10 cellular contexts compared by ENCODE assay signal in the genomic region with DNA sequence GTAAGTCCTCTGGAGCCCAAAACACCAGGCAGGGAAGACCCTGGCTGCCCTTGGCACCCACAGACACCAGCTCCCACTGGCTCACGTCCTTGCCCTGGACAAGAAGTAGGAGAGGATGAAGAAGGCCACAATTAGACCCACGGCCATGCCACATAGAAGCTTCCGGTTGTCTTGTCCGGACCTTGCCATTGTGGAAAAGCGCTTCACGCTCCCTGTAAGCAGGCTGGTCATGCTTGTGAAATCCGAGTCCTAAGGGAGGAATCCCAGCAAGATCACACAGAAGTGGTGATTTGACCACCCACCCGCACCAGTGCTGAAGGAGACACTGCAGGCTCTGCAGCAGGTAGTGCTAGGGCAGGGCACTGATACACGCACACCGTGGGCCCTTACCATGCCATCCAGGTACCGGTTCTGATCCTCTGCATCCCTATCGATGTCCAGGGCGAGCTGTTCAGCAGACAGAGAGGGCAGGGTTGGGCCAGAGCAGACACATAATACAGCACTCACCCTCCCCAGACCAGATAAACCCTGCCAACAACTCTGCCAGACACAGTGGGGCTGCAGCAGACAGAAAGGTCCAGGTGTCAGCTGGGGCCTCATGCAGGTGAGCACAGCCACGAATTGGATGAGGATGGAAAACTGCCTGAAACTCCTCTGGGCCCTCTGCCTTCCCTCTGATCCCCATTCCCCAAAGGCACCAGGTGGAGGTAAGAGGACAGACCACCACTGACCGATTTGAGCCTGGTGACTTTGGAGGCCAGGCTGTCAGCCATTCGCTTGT. TPM values are rescaled to one million over a fixed set of nuclear protein-coding genes. Genes with fewer than 3 reads are reported as not detected.
DNase-seq lines count a peak whose midpoint lies in the region; ATAC-seq and TF ChIP-seq lines count a peak whose summit lies in the region.
"Had no signal": no experiment of that assay in that cellular context is flagged by ENCODE, and none has a peak within 500 bp of the region (broad histone marks: within the 10 kb centered on the region; RNA-seq: fewer than 3 reads in every experiment).

No MANE protein-coding gene starts in this region.

- H3K4me1 ChIP-seq in DOHH2 (ENCODE audit: control insufficient read depth, low read length) (peaks cover 25% of the 10 kb centered on the region), trophoblast cell (ENCODE audit: control insufficient read depth in 1 of 2, insufficient read depth in 2 of 2, low read length in 2 of 2) (peaks cover 19 to 26% of the 10 kb centered on the region in 2 experiments)

- H3K4me3 ChIP-seq in DOHH2 (ENCODE audit: low read length) (peak overlapping the region; percentile 100; the same call in 1 of the 2 replicates), SU-DHL-6 (ENCODE audit: insufficient read depth, low read length, poor library complexity, severe bottlenecking) (no peak overlapping the region), fibroblast of mammary gland (ENCODE audit: control insufficient read depth, low read depth, low read length) (peak overlapping the region; percentile 95), trophoblast cell (ENCODE audit: low read depth, low read length) (no peak overlapping the region)

- no peak overlapping the region for H2BK12ac ChIP-seq in trophoblast cell (ENCODE audit: low read length)

- no peak overlapping the region for H3K14ac ChIP-seq in trophoblast cell (ENCODE audit: low read length)

- H3K79me1 ChIP-seq in trophoblast cell (ENCODE audit: low read length): peaks cover 24% of the 10 kb centered on the region

- no peak for ATAC-seq in GM21528 (IDR thresholded peaks at IDR 0.05; ENCODE audit: low FRiP score, unreplicated experiment)

- no CpG with 5 or more reads among the region's 16 CpGs for WGBS in trophoblast cell (ENCODE audit: extremely low coverage, insufficient coverage, insufficient read length)

- no peaks in the 10 kb centered on the region for H3K9me3 ChIP-seq in DOHH2 (ENCODE audit: control insufficient read depth, insufficient read depth, low read length)
- H3K9me3 ChIP-seq in SU-DHL-6 (ENCODE audit: insufficient read depth, low read length): no peaks in the 10 kb centered on the region
- H3K9me3 ChIP-seq in trophoblast cell (ENCODE audit: insufficient read depth, low read depth, low read length): no peaks in the 10 kb centered on the region

- H2AK5ac ChIP-seq in trophoblast cell (ENCODE audit: low read length): no peak overlapping the region

- H3K36me3 ChIP-seq in DOHH2 (ENCODE audit: control insufficient read depth, low read length) (peaks cover 62% of the 10 kb centered on the region), SU-DHL-6 (ENCODE audit: low read length) (no peaks in the 10 kb centered on the region), trophoblast cell (ENCODE audit: control insufficient read depth in 1 of 2, insufficient read depth in 2 of 2, low read length in 2 of 2) (peaks cover 43 to 47% of the 10 kb centered on the region in 2 experiments)

- peak overlapping the region; percentile 44 for H3K4ac ChIP-seq in trophoblast cell (ENCODE audit: low read depth, low read length)

- H2AFZ ChIP-seq in SU-DHL-6 (ENCODE audit: low read depth, low read length, severe bottlenecking): no peak overlapping the region
- no peak overlapping the region for H2AFZ ChIP-seq in trophoblast cell (ENCODE audit: insufficient read depth, low read length, poor library complexity)

- H3F3A ChIP-seq in DOHH2 (ENCODE audit: control insufficient read depth, insufficient read depth) (peaks cover 8% of the 10 kb centered on the region), SU-DHL-6 (ENCODE audit: insufficient read depth) (peaks cover 9% of the 10 kb centered on the region)

- H3K9me2 ChIP-seq in DOHH2 (replicated peaks; ENCODE audit: control insufficient read depth, low read length) (no peaks in the 10 kb centered on the region), SU-DHL-6 (replicated peaks; ENCODE audit: insufficient read depth, low read length) (no peaks in the 10 kb centered on the region)

- H3K79me2 ChIP-seq in DOHH2 (ENCODE audit: control insufficient read depth, low read length) (peaks cover 54% of the 10 kb centered on the region), SU-DHL-6 (ENCODE audit: insufficient read depth, low read length) (peaks cover 28% of the 10 kb centered on the region), trophoblast cell (ENCODE audit: control insufficient read depth, insufficient read depth, low read length, poor library complexity) (peaks cover 34% of the 10 kb centered on the region)

- H3K4me2 ChIP-seq in DOHH2 (ENCODE audit: low read length) (peak overlapping the region; percentile 98), SU-DHL-6 (ENCODE audit: low read depth, low read length, poor library complexity, severe bottlenecking) (peak overlapping the region; percentile 75), trophoblast cell (ENCODE audit: low read length) (no peak overlapping the region)

- peak overlapping the region; percentile 15 for H3K18ac ChIP-seq in trophoblast cell (ENCODE audit: low read length)

- no peak overlapping the region for H4K12ac ChIP-seq in trophoblast cell (ENCODE audit: low read depth, low read length)

- TF ChIP-seq CTCF in DOHH2 (IDR thresholded peaks at IDR 0.05; ENCODE audit: low read depth, low read length, poor library complexity, severe bottlenecking): no peak
- no peak for TF ChIP-seq CTCF in SU-DHL-6 (IDR thresholded peaks at IDR 0.05; ENCODE audit: insufficient read depth, low read length, poor library complexity, severe bottlenecking)
- no peak for TF ChIP-seq CTCF in fibroblast of mammary gland (conservative IDR thresholded peaks at IDR 0.05; ENCODE audit: control insufficient read depth, insufficient read depth, low read depth, low read length)

- 0 out of 2 replicates have a peak overlapping the region, but pooled peaks have one; percentile 80 for H3K9ac ChIP-seq in SU-DHL-6 (ENCODE audit: low read length)
- H3K9ac ChIP-seq in trophoblast cell (ENCODE audit: low read length): no peak overlapping the region

- H4K91ac ChIP-seq in trophoblast cell (ENCODE audit: low read depth, low read length): no peak overlapping the region

- H3K27ac ChIP-seq in DOHH2 (ENCODE audit: low read depth, low read length) (no peak overlapping the region), SU-DHL-6 (ENCODE audit: low read depth, low read length) (no peak overlapping the region), trophoblast cell (ENCODE audit: low read depth, low read length) (no peak overlapping the region)

- H3K27me3 ChIP-seq in DOHH2 (ENCODE audit: control insufficient read depth, low read length) (no peaks in the 10 kb centered on the region), SU-DHL-6 (ENCODE audit: low read length) (no peaks in the 10 kb centered on the region), trophoblast cell (ENCODE audit: insufficient read depth, low read length) (no peaks in the 10 kb centered on the region)

- no peak overlapping the region for H4K8ac ChIP-seq in trophoblast cell (ENCODE audit: low read depth, low read length)

- no peak overlapping the region for H2BK120ac ChIP-seq in trophoblast cell (ENCODE audit: insufficient read depth, low read length, poor library complexity)

- no peak overlapping the region for H3K23ac ChIP-seq in trophoblast cell (ENCODE audit: low read length)

- H2BK5ac ChIP-seq in trophoblast cell (ENCODE audit: low read depth, low read length, poor library complexity): no peak overlapping the region

- H4K20me1 ChIP-seq in DOHH2 (ENCODE audit: control insufficient read depth, insufficient read depth, low read depth, low read length): peaks cover 15% of the 10 kb centered on the region
- H4K20me1 ChIP-seq in SU-DHL-6 (ENCODE audit: low read depth, low read length): no peaks in the 10 kb centered on the region; the same call in 1 of the 2 replicates

- DNase-seq in fibroblast of mammary gland (ENCODE audit: low read depth) (no peak), trophoblast cell (no peak), NCI-H1694 treated with DMSO at 0.1 percent for 48 hours (lab: John Stamatoyannopoulos, UW) (no peak), HT-29 (ENCODE audit: low spot score) (no peak), NCI-H69 (lab: John Stamatoyannopoulos, UW) (no peak)
- DNase-seq: activated CD4-positive, alpha-beta T cell treated with anti-CD3 and anti-CD28 coated beads, Interleukin-2, amount 50 U/mL, for 4 hours; foreskin melanocyte had no signal

RNA-seq across cellular contexts. Expression of gene BET1L, which starts 1.8 kb away (rescaled TPM):
- polyA plus RNA-seq in trophoblast cell (2013): 45.4 and 47.1 TPM in 2 replicates
- 45.6 and 47.9 TPM in 2 replicates for total RNA-seq in HT-29 (2014; rRNA removed; shearing (Covaris generic))

RNA-seq across cellular contexts. Expression of gene RIC8A, which starts 2.1 kb away (rescaled TPM):
- 90.3 and 95.7 TPM in 2 replicates for polyA plus RNA-seq in trophoblast cell (2013)
- 253 and 283 TPM in 2 replicates for total RNA-seq in HT-29 (2014; rRNA removed; shearing (Covaris generic))

RNA-seq across cellular contexts. Expression of gene SCGB1C1, which starts 12.5 kb away (rescaled TPM):
- not detected in 2 replicates for polyA plus RNA-seq in trophoblast cell (2013)
- not detected in 2 replicates for total RNA-seq in HT-29 (2014; rRNA removed; shearing (Covaris generic))

RNA-seq across cellular contexts. Expression of gene SIRT3, which starts 30.7 kb away (rescaled TPM):
- 10.8 and 11.5 TPM in 2 replicates for polyA plus RNA-seq in trophoblast cell (2013)
- 8.6 and 11.5 TPM in 2 replicates for total RNA-seq in HT-29 (2014; rRNA removed; shearing (Covaris generic))

RNA-seq across cellular contexts. Expression of gene PSMD13, which starts 31.4 kb away (rescaled TPM):
- polyA plus RNA-seq in trophoblast cell (2013): 94.6 and 95.0 TPM in 2 replicates
- 235 TPM in 2 replicates for total RNA-seq in HT-29 (2014; rRNA removed; shearing (Covaris generic))

Comparison
In these comparisons a context has a peak if more than half of its experiments do, and no peak if none do; other contexts are left out.
1. H3K4me3 ChIP-seq: peak in DOHH2 (single experiment) and fibroblast of mammary gland (single experiment); none in SU-DHL-6 (single experiment) and trophoblast cell (single experiment).